ENCODE assay signal across 17 cellular contexts in genomic region chr18:62085766-62086165, GRCh38.
DNase-seq lines count a peak whose midpoint lies in the region; ATAC-seq lines count a peak whose summit lies in the region.
"Had no signal": no experiment of that assay in that cellular context is flagged by ENCODE, and none has a peak within 500 bp of the region (broad histone marks: within the 10 kb centered on the region; RNA-seq: fewer than 3 reads in every experiment).

No MANE protein-coding gene starts in this region.

- H4K91ac ChIP-seq in mesenchymal stem cell (ENCODE audit: low read length): no peak overlapping the region

- no peak overlapping the region for H4K8ac ChIP-seq in mesenchymal stem cell (ENCODE audit: low read length)

- ATAC-seq in Right ventricle myocardium inferior: no peak
- ATAC-seq: GM12878, GM23338 had no signal

- H2AK5ac ChIP-seq in mesenchymal stem cell (ENCODE audit: low read length, severe bottlenecking): no peak overlapping the region

- 75% methylated on average over 5 of the region's 5 CpGs for WGBS in mesenchymal stem cell

- peaks cover 0 to 28% of the 10 kb centered on the region in 2 experiments for H3K36me3 ChIP-seq in mesenchymal stem cell (ENCODE audit: control insufficient read depth in 1 of 2, insufficient read depth in 2 of 2, low read depth in 1 of 2, low read length in 2 of 2)

- no peak overlapping the region for H2AFZ ChIP-seq in mesenchymal stem cell (ENCODE audit: low read depth, low read length)
- H2AFZ ChIP-seq: GM23338 had no signal

- H3K27ac ChIP-seq in mesenchymal stem cell (ENCODE audit: low read length, poor library complexity, severe bottlenecking): no peak overlapping the region
- H3K27ac ChIP-seq: RWPE1 had no signal

- no peak overlapping the region for H2BK15ac ChIP-seq in mesenchymal stem cell (ENCODE audit: low read depth, poor library complexity, severe bottlenecking)

- H3K4me3 ChIP-seq in mesenchymal stem cell (ENCODE audit: insufficient read depth in 1 of 2, low read depth in 1 of 2, low read length in 2 of 2): no peak overlapping the region
- H3K4me3 ChIP-seq: BLaER1 treated with 17β-estradiol and CSF1 and Interleukin-3, amounts not matched to agents 10 nM and 100 nM; GM12878; GM23338 had no signal

- no peaks in the 10 kb centered on the region for H3K79me1 ChIP-seq in mesenchymal stem cell (replicated peaks; ENCODE audit: low read length, poor library complexity, severe bottlenecking)

- H2BK5ac ChIP-seq in mesenchymal stem cell (ENCODE audit: low read depth, low read length, poor library complexity, severe bottlenecking): no peak overlapping the region

- H2BK12ac ChIP-seq in mesenchymal stem cell (ENCODE audit: low read length in 2 of 2): no peak overlapping the region

- H2BK120ac ChIP-seq in mesenchymal stem cell (ENCODE audit: low read depth, low read length): no peak overlapping the region

- no peaks in the 10 kb centered on the region for H3K9me3 ChIP-seq in mesenchymal stem cell (ENCODE audit: control insufficient read depth, low read length)
- H3K9me3 ChIP-seq: BLaER1 treated with 17β-estradiol and CSF1 and Interleukin-3, amounts not matched to agents 10 nM and 100 nM had no signal

- no peaks in the 10 kb centered on the region for H3K4me1 ChIP-seq in mesenchymal stem cell (ENCODE audit: control insufficient read depth, insufficient read depth, low read depth, low read length)

- no peaks in the 10 kb centered on the region for H3K27me3 ChIP-seq in mesenchymal stem cell (ENCODE audit: control insufficient read depth in 1 of 2, insufficient read depth in 1 of 2, low read length in 2 of 2)
- H3K27me3 ChIP-seq: BLaER1 treated with 17β-estradiol and CSF1 and Interleukin-3, amounts not matched to agents 10 nM and 100 nM had no signal

- H3K18ac ChIP-seq in mesenchymal stem cell (ENCODE audit: low read depth in 1 of 2, low read length in 2 of 2): no peak overlapping the region

- H3K4ac ChIP-seq in mesenchymal stem cell (ENCODE audit: low read depth in 1 of 2, low read length in 2 of 2): no peak overlapping the region

- H3K14ac ChIP-seq in mesenchymal stem cell (ENCODE audit: low read length in 2 of 2): no peak overlapping the region

- intact Hi-C loops in Right ventricle myocardium inferior (cut with DNase I): no loop called here

- H3K9ac ChIP-seq in mesenchymal stem cell (ENCODE audit: low read length): no peak overlapping the region
- H3K9ac ChIP-seq: BLaER1 treated with 17β-estradiol and CSF1 and Interleukin-3, amounts not matched to agents 10 nM and 100 nM had no signal

- no peak overlapping the region for H3K23ac ChIP-seq in mesenchymal stem cell (ENCODE audit: low read length in 2 of 2)

- DNase-seq in SIG-M5 treated with dmso at 0.1 percent for 504 hours (lab: John Stamatoyannopoulos, UW; ENCODE audit: unreplicated experiment) (peak; percentile 62), SIG-M5 (lab: John Stamatoyannopoulos, UW) (no peak), Kasumi-1 (lab: John Stamatoyannopoulos, UW) (peak; percentile 23 to 37), OCI-M1 (lab: John Stamatoyannopoulos, UW) (peak; percentile 4), mesenchymal stem cell (peak; percentile 22), dedifferentiated amniotic fluid mesenchymal stem cell (ENCODE audit: extremely low spot score) (no peak), Right ventricle myocardium inferior (ENCODE audit: missing footprints) (no peak), NCI-H526 treated with DMSO at 0.1 percent for 48 hours (lab: John Stamatoyannopoulos, UW) (no peak)
- DNase-seq: 8988T, DMS153, NCI-H187 treated with DMSO at 0.1 percent for 48 hours, NCI-H446, NCI-H748 treated with DMSO at 0.1 percent for 48 hours had no signal

- no peak overlapping the region for H3K4me2 ChIP-seq in mesenchymal stem cell (ENCODE audit: low read length, poor library complexity, severe bottlenecking)
- H3K4me2 ChIP-seq: GM23338 had no signal

Comparison
In these comparisons a context has a peak if more than half of its experiments do, and no peak if none do; other contexts are left out.
1. DNase-seq: peak in SIG-M5 treated with dmso at 0.1 percent for 504 hours (single experiment), Kasumi-1 (2 of 2), OCI-M1 (single experiment) and mesenchymal stem cell (single experiment); none in SIG-M5 (single experiment), dedifferentiated amniotic fluid mesenchymal stem cell (single experiment), Right ventricle myocardium inferior (single experiment) and NCI-H526 treated with DMSO at 0.1 percent for 48 hours (single experiment).